In genomic region chrX:19709117-19709811, GRCh38 we compare ENCODE assay signal across 17 cellular contexts.
A peak's percentile ranks its signal among the peaks of the same experiment; 100 is the strongest.
DNase-seq lines count a peak whose midpoint lies in the region; ATAC-seq, FAIRE-seq and TF ChIP-seq lines count a peak whose summit lies in the region.
"Had no signal": no experiment of that assay in that cellular context is flagged by ENCODE, and none has a peak within 500 bp of the region (broad histone marks: within the 10 kb centered on the region; RNA-seq: fewer than 3 reads in every experiment).

No MANE protein-coding gene starts in this region.

- ATAC-seq in A549 (0 out of 6 replicates have a peak, but pooled peaks of 1 of the 2 experiments have one; percentile 5), lung (ENCODE audit: insufficient read depth, low FRiP score) (peak; percentile 53), GM21529 (IDR thresholded peaks at IDR 0.05; ENCODE audit: unreplicated experiment) (no peak), HG03025 (IDR thresholded peaks at IDR 0.05; ENCODE audit: low FRiP score, unreplicated experiment) (no peak)
- ATAC-seq: Panc1 had no signal

- no peak overlapping the region for H3K4me3 Mint-ChIP-seq in activated naive CD8-positive, alpha-beta T cell treated with anti-CD3 and anti-CD28 coated beads for 36 hours

- peak overlapping the region; percentile 58 for H3K4me2 ChIP-seq in A549

- H3K4me1 Mint-ChIP-seq in activated naive CD8-positive, alpha-beta T cell treated with anti-CD3 and anti-CD28 coated beads for 36 hours, result peaks cover 46% of the 10 kb centered on the region

- POLR2A ChIA-PET in A549 (lab: Yijun Ruan, JAX), result no interaction called here

- peak overlapping the region; percentile 4 for H3K27ac Mint-ChIP-seq in activated naive CD8-positive, alpha-beta T cell treated with anti-CD3 and anti-CD28 coated beads for 36 hours

- TF ChIP-seq EP300 in A549 (IDR thresholded peaks at IDR 0.05), result no peak

- no peaks in the 10 kb centered on the region for H3K9me3 Mint-ChIP-seq in activated naive CD8-positive, alpha-beta T cell treated with anti-CD3 and anti-CD28 coated beads for 36 hours

- H3K36me3 Mint-ChIP-seq in activated naive CD8-positive, alpha-beta T cell treated with anti-CD3 and anti-CD28 coated beads for 36 hours, result peaks cover 15% of the 10 kb centered on the region

- FAIRE-seq in A549 (lab: Jason Lieb, UNC) (peak; percentile 63), GM19239 (lab: Jason Lieb, UNC) (peak; percentile 66)

- no peak for TF ChIP-seq CTCF in A549 (IDR thresholded peaks at IDR 0.05)
- TF ChIP-seq CTCF in lung (IDR thresholded peaks at IDR 0.05; ENCODE audit: control extremely low read depth, extremely low read depth), result no peak

- no peaks in the 10 kb centered on the region for H3K36me3 ChIP-seq in lung (ENCODE audit: control insufficient read depth in 2 of 2, insufficient read depth in 2 of 2, low read length in 2 of 2)
- H3K36me3 ChIP-seq: adrenal gland had no signal

- CTCF ChIA-PET in A549 (lab: Yijun Ruan, JAX), result interaction anchor here (0.6 kb wide), 1 partner anchor 76 kb away, joined by 3 read pairs; no protein-coding TSS in a partner anchor

- in situ Hi-C loops in G401 (cut with HindIII; ENCODE audit: low sequenced_read_pairs), result no loop called here

- H3K9me3 ChIP-seq in A549 (no peaks in the 10 kb centered on the region), lung (ENCODE audit: control insufficient read depth in 2 of 2, insufficient read depth in 1 of 2, low read length in 1 of 2) (peaks cover 0 to 4% of the 10 kb centered on the region in 2 donors)
- H3K9me3 ChIP-seq: adrenal gland had no signal

- no peak overlapping the region for H3K4me3 ChIP-seq in A549
- H3K4me3 ChIP-seq in lung, result no peak overlapping the region
- H3K4me3 ChIP-seq: adrenal gland had no signal

- TF ChIP-seq RAD21 in A549 (conservative IDR thresholded peaks at IDR 0.05 in 1 of 2, IDR thresholded peaks at IDR 0.05 in 1 of 2), result no peak

- peak overlapping the region; percentile 83 to 87 for H3K27ac ChIP-seq in A549
- H3K27ac ChIP-seq in lung (ENCODE audit: low read depth in 1 of 2, low read length in 1 of 2), result no peak overlapping the region
- H3K27ac ChIP-seq: adrenal gland had no signal

- peaks cover 36% of the 10 kb centered on the region for H3K4me1 ChIP-seq in A549
- peaks cover 0 to 3% of the 10 kb centered on the region in 2 donors for H3K4me1 ChIP-seq in lung (ENCODE audit: control insufficient read depth in 2 of 2, insufficient read depth in 2 of 2, low read length in 2 of 2)
- H3K4me1 ChIP-seq: adrenal gland had no signal

- H3K27me3 ChIP-seq in lung (ENCODE audit: control insufficient read depth, insufficient read depth), result no peaks in the 10 kb centered on the region
- H3K27me3 ChIP-seq: adrenal gland had no signal

- DNase-seq in A549 (ENCODE audit: low read depth in 1 of 2, low spot score in 1 of 2) (no peak), GM19239 (ENCODE audit: insufficient read length, low spot score) (no peak), lung (ENCODE audit: low spot score) (no peak), G401 (ENCODE audit: low spot score) (no peak), CD1c-positive myeloid dendritic cell (ENCODE audit: extremely low spot score) (no peak)
- no peak for DNase-seq in activated naive CD8-positive, alpha-beta T cell treated with anti-CD3 and anti-CD28 coated beads for 36 hours
- DNase-seq: activated CD4-positive, alpha-beta T cell treated with anti-CD3 and anti-CD28 coated beads, Interleukin-2, amount 50 U/mL, for 48 hours; effector memory CD4-positive, alpha-beta T cell; Kasumi-1; midbrain; NCI-H1105 treated with DMSO at 0.1 percent for 48 hours; NCI-H748 treated with DMSO at 0.1 percent for 48 hours; stimulated activated naive CD4-positive, alpha-beta T cell treated with Interleukin-2 at 50 U/mL for 16 hours had no signal

- TF ChIP-seq POLR2A in A549 (IDR thresholded peaks at IDR 0.05; ENCODE audit: low read length), result no peak

- no peaks in the 10 kb centered on the region for H3K27me3 Mint-ChIP-seq in activated naive CD8-positive, alpha-beta T cell treated with anti-CD3 and anti-CD28 coated beads for 36 hours

- WGBS in A549 (ENCODE audit: missing lambda C conversion rate), result 88% methylated on average over 8 of the region's 8 CpGs
- WGBS in lung, 2 donors, result 83 to 96% methylated on average over 7 to 8 of the region's 8 CpGs

TF ChIP-seq in A549, 52 proteins besides CTCF, POLR2A, EP300 and RAD21:
- TF ChIP-seq JUNB (IDR thresholded peaks at IDR 0.05) (no peak), MAZ (IDR thresholded peaks at IDR 0.05; ENCODE audit: borderline replicate concordance, low read depth, low read length) (no peak), CBX8 (IDR thresholded peaks at IDR 0.05) (no peak), HMGXB4 (CRISPR knock-in tag; IDR thresholded peaks at IDR 0.05; ENCODE audit: borderline replicate concordance) (no peak), PHF8 (IDR thresholded peaks at IDR 0.05; ENCODE audit: borderline replicate concordance, low read depth) (no peak), REST (IDR thresholded peaks at IDR 0.05) (no peak), GATA3 (IDR thresholded peaks at IDR 0.05; ENCODE audit: borderline replicate concordance) (no peak), ESRRA (IDR thresholded peaks at IDR 0.05; ENCODE audit: borderline replicate concordance, low read length) (no peak), HOXA7 (CRISPR knock-in tag; IDR thresholded peaks at IDR 0.05) (no peak), POLR2AphosphoS2 (conservative IDR thresholded peaks at IDR 0.05; ENCODE audit: low read length) (no peak), NPAS2 (CRISPR knock-in tag; IDR thresholded peaks at IDR 0.05; ENCODE audit: borderline replicate concordance) (no peak), RARB (CRISPR knock-in tag; IDR thresholded peaks at IDR 0.05) (no peak), MYC (IDR thresholded peaks at IDR 0.05; ENCODE audit: borderline replicate concordance, low read length) (no peak)

Comparison
In these comparisons a context has a peak if more than half of its experiments do, and no peak if none do; other contexts are left out.
1. H3K27ac ChIP-seq: peak in A549 (2 of 2); none in lung (0 of 2).